ENCODE assay signal across 8 cellular contexts in genomic region chr5:43602818-43603534, GRCh38.
A peak's percentile ranks its signal among the peaks of the same experiment; 100 is the strongest.
DNase-seq lines count a peak whose midpoint lies in the region; ATAC-seq lines count a peak whose summit lies in the region.

TSS of gene NNT (plus strand) at chr5:43603180. CDS start at chr5:43609196, 6,016 bp downstream.

- H3K27ac ChIP-seq in cingulate gyrus (ENCODE audit: low read depth, low read length): peak within 1 kb of the TSS; percentile 65

- in situ Hi-C loops in ACHN (cut with HindIII; ENCODE audit: low pct_ligation_motif_present, low pct_unique_long_range_greater_than_20kb, low sequenced_read_pairs): no loop called here

- ATAC-seq in GM18861 (IDR thresholded peaks at IDR 0.05; ENCODE audit: unreplicated experiment): peak; percentile 65
- peak; percentile 76 for ATAC-seq in HG03095 (IDR thresholded peaks at IDR 0.05; ENCODE audit: unreplicated experiment)

- DNase-seq in ACHN: peak; percentile 47
- peak; percentile 85 for DNase-seq in NCI-H2227 (lab: John Stamatoyannopoulos, UW; ENCODE audit: unreplicated experiment)
- peak; percentile 55 to 67 for DNase-seq in activated CD4-positive, alpha-beta T cell treated with anti-CD3 and anti-CD28 coated beads for 24 hours (ENCODE audit: low read depth in 2 of 2)
- DNase-seq in left kidney (ENCODE audit: low read depth, low spot score): peak; percentile 86
- peak; percentile 75 to 83 for DNase-seq in stimulated activated CD4-positive, alpha-beta T cell treated with anti-CD3 and anti-CD28 coated beads, Interleukin-2, amount 100 ng/mL, for 24 hours

Comparison
In these comparisons a context has a peak if more than half of its experiments do, and no peak if none do; other contexts are left out.
1. Peak in every context shown above with its lines: DNase-seq, ATAC-seq and H3K27ac ChIP-seq.